Comparison of ENCODE assay signal across 8 cellular contexts in the genomic region with DNA sequence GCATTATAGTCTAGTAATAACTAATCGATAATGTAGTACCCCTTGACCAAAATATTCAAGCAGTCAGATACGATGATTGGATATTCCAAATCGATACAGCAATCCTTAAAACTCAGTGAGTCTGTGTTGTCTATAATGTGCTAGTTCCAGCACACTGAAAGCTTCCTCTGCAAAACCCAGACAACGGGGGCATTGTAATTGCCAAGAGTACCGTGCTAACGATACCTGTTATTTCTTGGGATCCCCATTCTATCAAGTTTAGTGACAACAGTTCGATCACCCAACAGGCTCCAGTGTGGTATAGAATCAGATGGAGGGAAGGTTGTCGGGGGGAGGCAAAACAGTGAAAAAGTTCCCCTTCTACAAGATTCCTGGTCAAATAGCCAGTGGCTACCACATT. TPM values are rescaled to one million over a fixed set of nuclear protein-coding genes. Genes with fewer than 3 reads are reported as not detected.
DNase-seq lines count a peak whose midpoint lies in the region; ATAC-seq and TF ChIP-seq lines count a peak whose summit lies in the region.

No MANE protein-coding gene starts in this region.

- peak overlapping the region; percentile 96 for H3K4me2 ChIP-seq in PC-3 (ENCODE audit: low read length)
- H3K4me2 ChIP-seq in parathyroid adenoma (ENCODE audit: low read length) = peak overlapping the region; percentile 75

- POLR2A ChIA-PET in CD8-positive, alpha-beta memory T cell (lab: Charles Lee) = no interaction called here
- POLR2A ChIA-PET in PC-3 (lab: Charles Lee; ENCODE audit: unreplicated experiment) (no interaction called here), HEK293T (lab: Yijun Ruan, JAX) (interaction anchor here (0.7 to 2.1 kb wide), 5 partner anchors 14 to 73 kb away, joined by 3 to 9 read pairs (median 7); no protein-coding TSS in a partner anchor)

- no peak for DNase-seq in CD8-positive, alpha-beta memory T cell
- DNase-seq in PC-3 (no peak), epithelial cell of prostate (ENCODE audit: low read depth, low spot score) (no peak), Kasumi-1 (lab: John Stamatoyannopoulos, UW) (no peak), HEK293T (ENCODE audit: extremely low spot score) (no peak), GM20000 (ENCODE audit: low spot score) (no peak)
- DNase-seq in activated CD4-positive, alpha-beta T cell treated with anti-CD3 and anti-CD28 coated beads for 4 hours = no peak

- H3K9me2 ChIP-seq in PC-3 (replicated peaks; ENCODE audit: low read length) = no peaks in the 10 kb centered on the region

- H3K9me3 Mint-ChIP-seq in CD8-positive, alpha-beta memory T cell = no peaks in the 10 kb centered on the region

- no peaks in the 10 kb centered on the region for H3K27me3 Mint-ChIP-seq in CD8-positive, alpha-beta memory T cell

- peak overlapping the region in 7 of 8 donors; percentile 75 to 99 (median 98) for H3K27ac Mint-ChIP-seq in CD8-positive, alpha-beta memory T cell

- ATAC-seq in PC-3 = no peak

- peak overlapping the region; percentile 69 to 95 (median 90) for H3K4me3 Mint-ChIP-seq in CD8-positive, alpha-beta memory T cell

- H3K4me1 Mint-ChIP-seq in CD8-positive, alpha-beta memory T cell = peaks cover 12 to 26% (median 19%) of the 10 kb centered on the region in 3 donors

- H3K4me3 ChIP-seq in CD8-positive, alpha-beta memory T cell (ENCODE audit: low read length) = peak overlapping the region; percentile 93
- H3K4me3 ChIP-seq in PC-3 (ENCODE audit: low read length) (peak overlapping the region; percentile 72), parathyroid adenoma (ENCODE audit: low read depth, low read length) (peak overlapping the region; percentile 92)

- H3K9me3 ChIP-seq in CD8-positive, alpha-beta memory T cell (ENCODE audit: low read length) = no peaks in the 10 kb centered on the region
- H3K9me3 ChIP-seq in PC-3 (ENCODE audit: low read length) = no peaks in the 10 kb centered on the region
- H3K9me3 ChIP-seq in parathyroid adenoma (ENCODE audit: control insufficient read depth, low read length) = no peaks in the 10 kb centered on the region

- H3K9ac ChIP-seq in PC-3 (ENCODE audit: low read length) = peak overlapping the region; percentile 95
- H3K9ac ChIP-seq in parathyroid adenoma = no peak overlapping the region

- H3K4me1 ChIP-seq in CD8-positive, alpha-beta memory T cell (ENCODE audit: insufficient read depth, low read length) = peaks cover 14% of the 10 kb centered on the region
- H3K4me1 ChIP-seq in PC-3 (ENCODE audit: insufficient read depth, low read length) (peaks cover 28% of the 10 kb centered on the region), parathyroid adenoma (peaks cover 5% of the 10 kb centered on the region)

- H4K20me1 ChIP-seq in PC-3 (ENCODE audit: low read length) = no peaks in the 10 kb centered on the region

- no peaks in the 10 kb centered on the region for H3K36me3 ChIP-seq in CD8-positive, alpha-beta memory T cell (ENCODE audit: insufficient read depth, low read length)
- H3K36me3 ChIP-seq in PC-3 (ENCODE audit: low read depth, low read length) (no peaks in the 10 kb centered on the region), parathyroid adenoma (ENCODE audit: control insufficient read depth, insufficient read depth, low read length) (no peaks in the 10 kb centered on the region)

- CTCF ChIA-PET in CD8-positive, alpha-beta memory T cell (lab: Charles Lee) = interaction anchor here (2.0 to 2.9 kb wide), 4 partner anchors 23 to 460 kb away, joined by 7 to 33 read pairs (median 8); no protein-coding TSS in a partner anchor
- CTCF ChIA-PET in PC-3 (lab: Charles Lee) (no interaction called here), HEK293T (lab: Yijun Ruan, JAX) (interaction anchor here (1.4 kb wide), 1 partner anchor 246 kb away, joined by 3 read pairs; no protein-coding TSS in a partner anchor)

- intact Hi-C loops in PC-3 (cut with micrococcal nuclease) = loop anchor here (5.0 to 10.0 kb wide), 3 partner anchors 248 to 364 kb away; no protein-coding TSS in a partner anchor

- peak overlapping the region; percentile 97 for H3K27ac ChIP-seq in CD8-positive, alpha-beta memory T cell (ENCODE audit: low read depth, low read length)
- H3K27ac ChIP-seq in PC-3 (ENCODE audit: low read length) = peak overlapping the region; percentile 95
- peak overlapping the region; percentile 92 for H3K27ac ChIP-seq in epithelial cell of prostate
- peak overlapping the region; percentile 99 for H3K27ac ChIP-seq in parathyroid adenoma

- TF ChIP-seq CTCF in PC-3 (conservative IDR thresholded peaks at IDR 0.05; ENCODE audit: low read depth, low read length) (no peak), parathyroid adenoma (IDR thresholded peaks at IDR 0.05) (no peak), GM20000 (IDR thresholded peaks at IDR 0.05; ENCODE audit: extremely low read depth, missing control alignments) (no peak)

- no TSS peak for BruUV-seq in PC-3 (replicated peaks; lab: Mats Ljungman, UMichigan)

- H3F3A ChIP-seq in PC-3 (ENCODE audit: low read length, unreplicated experiment) = no peaks in the 10 kb centered on the region

- H2AFZ ChIP-seq in PC-3 (ENCODE audit: low read length) = peak overlapping the region; percentile 97; the same call in 1 of the 2 replicates
- peak overlapping the region; percentile 99 for H2AFZ ChIP-seq in parathyroid adenoma

- H3K27me3 ChIP-seq in CD8-positive, alpha-beta memory T cell (ENCODE audit: insufficient read depth, low read length, poor library complexity, severe bottlenecking) = no peaks in the 10 kb centered on the region
- no peaks in the 10 kb centered on the region for H3K27me3 ChIP-seq in PC-3 (ENCODE audit: low read length)
- no peaks in the 10 kb centered on the region for H3K27me3 ChIP-seq in parathyroid adenoma (ENCODE audit: control insufficient read depth, insufficient read depth, low read length)

- peaks cover 0 to 5% (median 0%) of the 10 kb centered on the region in 3 donors for H3K36me3 Mint-ChIP-seq in CD8-positive, alpha-beta memory T cell

- H3K79me2 ChIP-seq in PC-3 (ENCODE audit: low read length) (0 out of 2 replicates have a peak, but pooled peaks cover 3% of the 10 kb centered on the region), parathyroid adenoma (no peaks in the 10 kb centered on the region)

TF ChIP-seq in HEK293T, 16 proteins besides CTCF, POLR2A, EP300 and RAD21:
- no peak for TF ChIP-seq SP1 (IDR thresholded peaks at IDR 0.05)
- no peak for TF ChIP-seq L3MBTL2 (conservative IDR thresholded peaks at IDR 0.05)
- no peak for TF ChIP-seq ARNT (IDR thresholded peaks at IDR 0.05)
- TF ChIP-seq TARDBP (IDR thresholded peaks at IDR 0.05) = no peak
- no peak for TF ChIP-seq ELF4 (IDR thresholded peaks at IDR 0.05)
- no peak for TF ChIP-seq FOXM1 (IDR thresholded peaks at IDR 0.05; ENCODE audit: borderline replicate concordance)
- TF ChIP-seq FOXK2 (IDR thresholded peaks at IDR 0.05) = no peak
- no peak for TF ChIP-seq LEF1 (IDR thresholded peaks at IDR 0.05; ENCODE audit: borderline replicate concordance)
TF ChIP-seq in HEK293T: peak in this region for 0.

RNA-seq across cellular contexts. Expression of a gene that starts 0.9 kb away (rescaled TPM):
- total RNA-seq in CD8-positive, alpha-beta memory T cell = 1 to 10 TPM; 2.9 to 3.9 TPM
- polyA plus RNA-seq in CD8-positive, alpha-beta memory T cell = 4.2 TPM
- 0.98 and 2.4 TPM in 2 replicates for total RNA-seq in PC-3 (2014; rRNA removed)
